18 cellular contexts compared by ENCODE assay signal in genomic region chr21:45835301-45836267, GRCh38.
DNase-seq lines count a peak whose midpoint lies in the region; ATAC-seq, FAIRE-seq and TF ChIP-seq lines count a peak whose summit lies in the region.
"Had no signal": no experiment of that assay in that cellular context is flagged by ENCODE, and none has a peak within 500 bp of the region (broad histone marks: within the 10 kb centered on the region; RNA-seq: fewer than 3 reads in every experiment).

No MANE protein-coding gene starts in this region.

- peaks cover 0 to 35% (median 19%) of the 10 kb centered on the region in 11 experiments; a peak in 17 of 22 replicates for H3K36me3 ChIP-seq in BLaER1 treated with 17β-estradiol and CSF1 and Interleukin-3, amounts not matched to agents 10 nM and 100 nM
- H3K36me3 ChIP-seq in IMR-90 (ENCODE audit: control insufficient read depth, insufficient read depth, low read length) (no peaks in the 10 kb centered on the region), H1 (ENCODE audit: control insufficient read depth in 2 of 4, insufficient read depth in 4 of 4, low read length in 3 of 4) (no peaks in the 10 kb centered on the region), neuronal stem cell (replicated peaks in 1 of 2; ENCODE audit: control insufficient read depth in 2 of 2, insufficient read depth in 2 of 2, low read length in 2 of 2) (no peaks in the 10 kb centered on the region)

- peak overlapping the region; percentile 16 for H2BK5ac ChIP-seq in IMR-90 (ENCODE audit: low read depth, low read length, poor library complexity, severe bottlenecking)
- H2BK5ac ChIP-seq in H1 (ENCODE audit: low read depth, low read length), result peak overlapping the region; percentile 44; the same call in 1 of the 2 replicates
- H2BK5ac ChIP-seq in neuronal stem cell (ENCODE audit: low read length), result peak overlapping the region; percentile 1

- H3K18ac ChIP-seq in IMR-90 (ENCODE audit: low read depth, low read length) (no peak overlapping the region; the same call in 1 of the 2 replicates), H1 (ENCODE audit: extremely low read depth, low read length) (no peak overlapping the region), neuronal stem cell (ENCODE audit: low read length) (peak overlapping the region; percentile 55)

- TF ChIP-seq RAD21 in IMR-90 (IDR thresholded peaks at IDR 0.05; ENCODE audit: low read length) (no peak), H1 (IDR thresholded peaks at IDR 0.05 in 1 of 2, conservative IDR thresholded peaks at IDR 0.05 in 1 of 2; ENCODE audit: low read depth in 2 of 2, low read length in 2 of 2) (no peak)

- H3K56ac ChIP-seq in IMR-90 (ENCODE audit: extremely low read depth, insufficient read depth, low read length) (no peak overlapping the region), H1 (replicated peaks; ENCODE audit: insufficient read length, low read depth, low read length) (no peak overlapping the region)

- intact Hi-C loops in IMR-90 (cut with micrococcal nuclease), result loop anchor here (5.0 kb wide), 1 partner anchor 87 kb away; no protein-coding TSS in a partner anchor

- peak overlapping the region; percentile 36 for H2AK5ac ChIP-seq in IMR-90 (ENCODE audit: low read depth, low read length)
- no peak overlapping the region for H2AK5ac ChIP-seq in H1 (ENCODE audit: low read depth, low read length)
- no peak overlapping the region for H2AK5ac ChIP-seq in neuronal stem cell (ENCODE audit: low read depth, low read length)

- H4K20me1 ChIP-seq in BLaER1 treated with 17β-estradiol and CSF1 and Interleukin-3, amounts not matched to agents 10 nM and 100 nM, result peaks cover 0 to 44% (median 0%) of the 10 kb centered on the region in 11 experiments; a peak in 6 of 22 replicates
- no peaks in the 10 kb centered on the region for H4K20me1 ChIP-seq in IMR-90 (ENCODE audit: insufficient read depth, low read length)
- H4K20me1 ChIP-seq in H1 (replicated peaks in 1 of 2; ENCODE audit: control insufficient read depth in 1 of 2, insufficient read depth in 2 of 2, low read length in 2 of 2), result no peaks in the 10 kb centered on the region

- H3K23ac ChIP-seq in IMR-90 (ENCODE audit: low read depth, low read length), result 0 out of 2 replicates have a peak overlapping the region, but pooled peaks have one; percentile 63
- H3K23ac ChIP-seq in H1 (ENCODE audit: insufficient read length), result no peak overlapping the region
- peak overlapping the region; percentile 16 for H3K23ac ChIP-seq in neuronal stem cell (ENCODE audit: low read depth, low read length, poor library complexity)

- H2BK15ac ChIP-seq in IMR-90 (ENCODE audit: low read depth, low read length) (peak overlapping the region; percentile 21; the same call in 1 of the 3 replicates), H1 (ENCODE audit: low read length) (no peak overlapping the region), neuronal stem cell (ENCODE audit: low read length) (no peak overlapping the region)

- H2BK20ac ChIP-seq in IMR-90 (ENCODE audit: low read depth, low read length) (no peak overlapping the region), H1 (ENCODE audit: low read length) (no peak overlapping the region)

- H2AFZ ChIP-seq in IMR-90 (replicated peaks; ENCODE audit: low read length, poor library complexity), result peak overlapping the region; percentile 25
- H2AFZ ChIP-seq in H1 (ENCODE audit: low read length), result no peak overlapping the region
- H2AFZ ChIP-seq in neuronal stem cell (ENCODE audit: low read length), result peak overlapping the region; percentile 79

- peak overlapping the region; percentile 44; the same call in 1 of the 2 replicates for H3K14ac ChIP-seq in IMR-90 (replicated peaks; ENCODE audit: low read depth, low read length)
- no peak overlapping the region for H3K14ac ChIP-seq in H1 (ENCODE audit: insufficient read length)
- no peak overlapping the region for H3K14ac ChIP-seq in neuronal stem cell (ENCODE audit: low read length)

- H2AK9ac ChIP-seq in IMR-90 (replicated peaks; ENCODE audit: low read depth, low read length, poor library complexity), result peak overlapping the region; percentile 48

- H3K9ac ChIP-seq in BLaER1 treated with 17β-estradiol and CSF1 and Interleukin-3, amounts not matched to agents 10 nM and 100 nM, result peak overlapping the region in 8 of 11 experiments; percentile 5 to 63 (median 40); a peak in 11 of 22 replicates
- H3K9ac ChIP-seq in IMR-90 (ENCODE audit: low read depth, low read length), result no peak overlapping the region
- no peak overlapping the region for H3K9ac ChIP-seq in H1 (replicated peaks in 1 of 4; ENCODE audit: extremely low read depth in 1 of 4, low read depth in 3 of 4, low read length in 3 of 4)
- H3K9ac ChIP-seq in neuronal stem cell (ENCODE audit: low read depth, low read length, poor library complexity), result no peak overlapping the region

- TF ChIP-seq EP300 in H1 (IDR thresholded peaks at IDR 0.05; ENCODE audit: borderline replicate concordance in 1 of 2, low read depth in 2 of 2, low read length in 2 of 2), result no peak

- H3K27ac ChIP-seq in BLaER1 treated with 17β-estradiol and CSF1 and Interleukin-3, amounts not matched to agents 10 nM and 100 nM, result peak overlapping the region in 9 of 11 experiments; percentile 9 to 85 (median 42); a peak in 13 of 22 replicates
- H3K27ac ChIP-seq in IMR-90 (ENCODE audit: insufficient read depth, low read length), result no peak overlapping the region
- H3K27ac ChIP-seq in H1 (ENCODE audit: low read depth, low read length), result no peak overlapping the region
- no peak overlapping the region for H3K27ac ChIP-seq in neuronal stem cell (replicated peaks; ENCODE audit: low read length)

- peaks cover 28 to 49% (median 40%) of the 10 kb centered on the region in 11 experiments for H3K9me3 ChIP-seq in BLaER1 treated with 17β-estradiol and CSF1 and Interleukin-3, amounts not matched to agents 10 nM and 100 nM (replicated peaks in 1 of 11)
- H3K9me3 ChIP-seq in IMR-90 (ENCODE audit: control insufficient read depth, insufficient read depth, low read length) (peaks cover 2% of the 10 kb centered on the region), H1 (ENCODE audit: insufficient read depth in 2 of 2, low read depth in 1 of 2, low read length in 1 of 2) (peaks cover 2 to 5% of the 10 kb centered on the region in 2 experiments; a peak in 2 of 4 replicates), neuronal stem cell (replicated peaks in 1 of 2; ENCODE audit: control insufficient read depth in 2 of 2, insufficient read depth in 1 of 2, low read depth in 1 of 2, low read length in 2 of 2) (peaks cover 0 to under 1% of the 10 kb centered on the region in 2 donors)

- DNase-seq in IMR-90 (no peak), H1 (ENCODE audit: low read depth in 1 of 2, low spot score in 2 of 2) (no peak), neuronal stem cell (ENCODE audit: low spot score) (no peak), NCI-H1105 (lab: John Stamatoyannopoulos, UW) (no peak), frontal cortex (ENCODE audit: low spot score in 2 of 2) (no peak), germinal center (ENCODE audit: low spot score) (no peak), cerebellum (ENCODE audit: low spot score) (no peak)
- DNase-seq: CD8-positive, alpha-beta T cell; DMS79; NCI-H1092; NCI-H2081 treated with DMSO at 0.1 percent for 48 hours; NCI-H510A treated with DMSO at 0.1 percent for 48 hours; Right ventricle myocardium superior had no signal

- no peaks in the 10 kb centered on the region for H3K27me3 ChIP-seq in BLaER1 treated with 17β-estradiol and CSF1 and Interleukin-3, amounts not matched to agents 10 nM and 100 nM
- H3K27me3 ChIP-seq in IMR-90 (ENCODE audit: control insufficient read depth, insufficient read depth, low read length) (no peaks in the 10 kb centered on the region), H1 (replicated peaks in 1 of 4; ENCODE audit: control insufficient read depth in 3 of 4, extremely low read depth in 1 of 4, insufficient read depth in 3 of 4, low read length in 3 of 4) (no peaks in the 10 kb centered on the region), neuronal stem cell (ENCODE audit: control insufficient read depth in 3 of 3, insufficient read depth in 3 of 3, low read depth in 1 of 3, low read length in 3 of 3) (no peaks in the 10 kb centered on the region)

- FAIRE-seq in H1 (lab: Jason Lieb, UNC) (no peak), frontal cortex (lab: Jason Lieb, UNC) (no peak)
- FAIRE-seq: D721Med, H54, HepG2, RCC 7860 had no signal

- POLR2A ChIA-PET in IMR-90 (lab: Charles Lee; ENCODE audit: unreplicated experiment) (no interaction called here), H1 (lab: Charles Lee; ENCODE audit: partially characterized antibody) (no interaction called here)

- TF ChIP-seq CTCF in IMR-90 (conservative IDR thresholded peaks at IDR 0.05; ENCODE audit: low read depth, low read length) (no peak), H1 (IDR thresholded peaks at IDR 0.05; ENCODE audit: control extremely low read depth in 1 of 3, insufficient read depth in 1 of 3, low read depth in 1 of 3, low read length in 3 of 3) (no peak)

- H4K91ac ChIP-seq in IMR-90 (ENCODE audit: insufficient read depth, low read depth, low read length) (no peak overlapping the region), H1 (replicated peaks; ENCODE audit: insufficient read length, low read length) (no peak overlapping the region), neuronal stem cell (ENCODE audit: low read depth, low read length, poor library complexity) (no peak overlapping the region)

- peaks cover 12% of the 10 kb centered on the region for H3K9me1 ChIP-seq in IMR-90 (ENCODE audit: insufficient read depth, low read length)

- H3K4ac ChIP-seq in IMR-90 (ENCODE audit: low read depth, low read length) (peak overlapping the region; percentile 75), H1 (replicated peaks; ENCODE audit: insufficient read length, low read depth, low read length) (no peak overlapping the region), neuronal stem cell (ENCODE audit: low read length) (no peak overlapping the region)

- WGBS in IMR-90 (ENCODE audit: extremely low coverage in 2 of 2, insufficient read length in 1 of 2), 2 experiments, result 94% methylated on average over 7 of the region's 21 CpGs; no CpG with 5 or more reads in 1 of the 2 experiments
- WGBS in H1 (ENCODE audit: extremely low coverage in 1 of 2, insufficient coverage in 1 of 2, insufficient read length in 1 of 2, insufficient replicate concordance in 2 of 2, low coverage in 1 of 2, low lambda C conversion rate in 2 of 2, missing lambda C conversion rate in 1 of 2), 2 experiments, result 83% methylated on average over 20 of the region's 21 CpGs; no CpG with 5 or more reads in 1 of the 2 experiments
- no CpG with 5 or more reads among the region's 21 CpGs for whole genome bisulfite sequencing in neuronal stem cell (ENCODE audit: extremely low coverage in 2 of 2, insufficient read length in 2 of 2, insufficient replicate concordance in 1 of 2), 2 donors

- no peak overlapping the region for H3K4me3 ChIP-seq in BLaER1 treated with 17β-estradiol and CSF1 and Interleukin-3, amounts not matched to agents 10 nM and 100 nM
- H3K4me3 ChIP-seq in IMR-90 (ENCODE audit: insufficient read depth, low read depth, low read length), result no peak overlapping the region
- H3K4me3 ChIP-seq in H1 (ENCODE audit: extremely low read depth in 1 of 4, insufficient read depth in 2 of 4, low read depth in 3 of 4, low read length in 4 of 4), result no peak overlapping the region
- no peak overlapping the region for H3K4me3 ChIP-seq in neuronal stem cell (ENCODE audit: low read length in 2 of 2)

- H2BK120ac ChIP-seq in IMR-90 (ENCODE audit: low read depth, low read length) (peak overlapping the region; percentile 73), H1 (replicated peaks; ENCODE audit: low read depth, low read length) (no peak overlapping the region), neuronal stem cell (ENCODE audit: low read depth, low read length) (no peak overlapping the region)

- BruUV-seq in IMR-90 (replicated peaks; lab: Mats Ljungman, UMichigan), result no TSS peak

- in situ Hi-C loops in IMR-90 (cut with MboI; ENCODE audit: low sequenced_read_pairs), result no loop called here

- peaks cover 12 to 74% (median 53%) of the 10 kb centered on the region in 10 experiments for H3K4me1 ChIP-seq in BLaER1 treated with 17β-estradiol and CSF1 and Interleukin-3, amounts not matched to agents 10 nM and 100 nM
- peaks cover 16% of the 10 kb centered on the region for H3K4me1 ChIP-seq in IMR-90 (ENCODE audit: control insufficient read depth, insufficient read depth, low read length)
- peaks cover 0 to 2% (median 0%) of the 10 kb centered on the region in 4 experiments; a peak in 1 of 7 replicates for H3K4me1 ChIP-seq in H1 (replicated peaks in 1 of 4; ENCODE audit: control insufficient read depth in 3 of 4, insufficient read depth in 4 of 4, low read length in 3 of 4)
- peaks cover 8 to 18% of the 10 kb centered on the region in 2 donors for H3K4me1 ChIP-seq in neuronal stem cell (ENCODE audit: control insufficient read depth in 2 of 2, insufficient read depth in 1 of 2, low read depth in 1 of 2, low read length in 2 of 2)

- no peak for ATAC-seq in IMR-90 (ENCODE audit: low read depth)
- ATAC-seq: CD8-positive, alpha-beta T cell; HepG2 had no signal

- H3K4me2 ChIP-seq in BLaER1 treated with 17β-estradiol and CSF1 and Interleukin-3, amounts not matched to agents 10 nM and 100 nM, result peak overlapping the region; percentile 44 to 80 (median 66)
- H3K4me2 ChIP-seq in IMR-90 (ENCODE audit: low read depth, low read length), result no peak overlapping the region
- no peak overlapping the region for H3K4me2 ChIP-seq in H1 (ENCODE audit: insufficient read depth in 1 of 2, low read depth in 2 of 2, low read length in 2 of 2)
- H3K4me2 ChIP-seq in neuronal stem cell (ENCODE audit: insufficient read depth, low read length, poor library complexity, severe bottlenecking), result no peak overlapping the region

- CTCF ChIA-PET in IMR-90 (lab: Yijun Ruan, JAX), result no interaction called here
- CTCF ChIA-PET in H1 (lab: Charles Lee; ENCODE audit: partially characterized antibody), result interaction anchor here (0.7 to 4.0 kb wide), 7 partner anchors 9 to 45 kb away, joined by 3 to 17 read pairs (median 3); no protein-coding TSS in a partner anchor

- H2BK12ac ChIP-seq in H1 (ENCODE audit: low read depth, low read length) (0 out of 2 replicates have a peak overlapping the region, but pooled peaks have one; percentile 5), neuronal stem cell (ENCODE audit: low read length) (no peak overlapping the region)

- 0 out of 2 replicates have a peak overlapping the region, but pooled peaks have one; percentile 8 for H4K5ac ChIP-seq in IMR-90 (ENCODE audit: low read depth, low read length)
- H4K5ac ChIP-seq in H1 (ENCODE audit: insufficient read length, low read depth, low read length), result no peak overlapping the region

- no peaks in the 10 kb centered on the region for H3K79me1 ChIP-seq in IMR-90 (ENCODE audit: low read depth in 1 of 2, low read length in 2 of 2)
- H3K79me1 ChIP-seq in H1 (ENCODE audit: low read depth, low read length), result peaks cover 3% of the 10 kb centered on the region; the same call in 1 of the 2 replicates
- H3K79me1 ChIP-seq in neuronal stem cell (ENCODE audit: low read depth, low read length), result no peaks in the 10 kb centered on the region

- H3K79me2 ChIP-seq in H1 (ENCODE audit: control insufficient read depth in 1 of 2, insufficient read depth in 2 of 2, low read length in 2 of 2), result no peaks in the 10 kb centered on the region

- H4K8ac ChIP-seq in IMR-90 (ENCODE audit: low read depth in 2 of 2, low read length in 2 of 2) (peak overlapping the region in 1 of 2 experiments; percentile 45; a peak in 3 of 4 replicates), H1 (ENCODE audit: extremely low read depth, insufficient read depth, low read length) (peak overlapping the region; percentile 18; the same call in 1 of the 2 replicates), neuronal stem cell (ENCODE audit: low read depth, low read length) (no peak overlapping the region)

- TF ChIP-seq POLR2A in IMR-90 (IDR thresholded peaks at IDR 0.05; ENCODE audit: low read depth, low read length) (no peak), H1 (IDR thresholded peaks at IDR 0.05; ENCODE audit: control extremely low read depth in 1 of 2, low read depth in 2 of 2, low read length in 2 of 2) (no peak)

- no peaks in the 10 kb centered on the region for H3K23me2 ChIP-seq in H1 (ENCODE audit: low read depth, low read length)

- dilution Hi-C loops in IMR-90 (cut with HindIII; ENCODE audit: low sequenced_read_pairs, unreplicated experiment), result no loop called here

Comparison
In these comparisons a context has a peak if more than half of its experiments do, and no peak if none do; other contexts are left out.
1. H3K27ac ChIP-seq: peak in BLaER1 treated with 17β-estradiol and CSF1 and Interleukin-3, amounts not matched to agents 10 nM and 100 nM (9 of 11); none in IMR-90 (single experiment), H1 (single experiment) and neuronal stem cell (single experiment).
2. H3K4me2 ChIP-seq: peak in BLaER1 treated with 17β-estradiol and CSF1 and Interleukin-3, amounts not matched to agents 10 nM and 100 nM (11 of 11); none in IMR-90 (single experiment), H1 (0 of 2) and neuronal stem cell (single experiment).
3. H3K9ac ChIP-seq: peak in BLaER1 treated with 17β-estradiol and CSF1 and Interleukin-3, amounts not matched to agents 10 nM and 100 nM (8 of 11); none in IMR-90 (single experiment), H1 (0 of 4) and neuronal stem cell (single experiment).
4. Peak in every context shown above with its lines, with median percentiles within 50 percentile points of each other: H2BK5ac ChIP-seq.